1 cellular context compared by ENCODE assay signal in the genomic region with DNA sequence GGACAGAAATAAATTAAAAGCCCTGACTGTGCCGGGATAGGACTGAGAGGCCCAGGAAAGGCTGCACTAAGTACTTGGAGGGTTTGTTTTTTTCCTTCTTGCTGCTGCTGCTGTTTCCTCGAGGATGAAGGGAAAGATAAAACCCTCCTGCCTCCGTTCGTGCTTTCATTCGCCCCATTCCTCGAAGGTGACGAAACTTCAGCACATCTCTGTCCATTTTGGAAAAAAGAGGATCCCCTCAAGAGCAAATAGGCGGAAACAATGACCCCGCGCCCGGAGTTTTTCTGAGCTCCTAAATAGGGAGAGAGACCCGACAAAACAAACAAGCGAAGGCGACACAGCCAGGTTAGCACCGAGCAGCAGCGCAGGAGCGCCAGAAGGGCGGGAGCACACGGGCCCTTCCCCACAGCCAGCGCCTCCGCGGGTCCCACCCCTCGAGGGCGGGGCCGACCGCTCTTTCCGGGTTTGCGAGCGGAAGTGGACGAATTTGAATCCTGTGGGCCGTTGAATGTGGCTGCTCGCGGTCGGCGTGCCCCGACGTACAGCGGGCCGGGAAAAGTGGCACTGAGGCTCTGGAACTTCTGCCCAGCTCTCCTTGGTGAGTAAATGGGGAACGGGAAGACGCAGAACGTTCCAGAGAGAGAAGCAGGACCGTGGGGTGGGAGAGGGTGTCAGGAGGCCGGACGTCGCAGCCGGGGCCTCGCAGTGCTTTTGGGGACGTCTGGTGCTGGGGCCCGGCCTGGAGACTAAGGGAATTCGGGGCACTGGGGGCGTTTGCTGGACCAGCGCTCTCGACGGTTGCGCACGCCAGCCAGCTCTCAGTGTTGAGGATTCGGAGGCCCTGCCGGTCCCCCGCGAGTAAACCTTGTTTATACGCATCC.
TF ChIP-seq lines count a peak whose summit lies in the region.

A gene with protein sequence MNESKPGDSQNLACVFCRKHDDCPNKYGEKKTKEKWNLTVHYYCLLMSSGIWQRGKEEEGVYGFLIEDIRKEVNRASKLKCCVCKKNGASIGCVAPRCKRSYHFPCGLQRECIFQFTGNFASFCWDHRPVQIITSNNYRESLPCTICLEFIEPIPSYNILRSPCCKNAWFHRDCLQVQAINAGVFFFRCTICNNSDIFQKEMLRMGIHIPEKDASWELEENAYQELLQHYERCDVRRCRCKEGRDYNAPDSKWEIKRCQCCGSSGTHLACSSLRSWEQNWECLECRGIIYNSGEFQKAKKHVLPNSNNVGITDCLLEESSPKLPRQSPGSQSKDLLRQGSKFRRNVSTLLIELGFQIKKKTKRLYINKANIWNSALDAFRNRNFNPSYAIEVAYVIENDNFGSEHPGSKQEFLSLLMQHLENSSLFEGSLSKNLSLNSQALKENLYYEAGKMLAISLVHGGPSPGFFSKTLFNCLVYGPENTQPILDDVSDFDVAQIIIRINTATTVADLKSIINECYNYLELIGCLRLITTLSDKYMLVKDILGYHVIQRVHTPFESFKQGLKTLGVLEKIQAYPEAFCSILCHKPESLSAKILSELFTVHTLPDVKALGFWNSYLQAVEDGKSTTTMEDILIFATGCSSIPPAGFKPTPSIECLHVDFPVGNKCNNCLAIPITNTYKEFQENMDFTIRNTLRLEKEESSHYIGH (plus strand): TSS at position 484 of the 881 bp plus-strand sequence. CDS start 21,922 bp downstream, outside the sequence.

TF ChIP-seq in GM12878, 131 proteins besides CTCF, POLR2A, EP300 and RAD21 (continued from another document and continues in another):
- TF ChIP-seq, protein P1, sequence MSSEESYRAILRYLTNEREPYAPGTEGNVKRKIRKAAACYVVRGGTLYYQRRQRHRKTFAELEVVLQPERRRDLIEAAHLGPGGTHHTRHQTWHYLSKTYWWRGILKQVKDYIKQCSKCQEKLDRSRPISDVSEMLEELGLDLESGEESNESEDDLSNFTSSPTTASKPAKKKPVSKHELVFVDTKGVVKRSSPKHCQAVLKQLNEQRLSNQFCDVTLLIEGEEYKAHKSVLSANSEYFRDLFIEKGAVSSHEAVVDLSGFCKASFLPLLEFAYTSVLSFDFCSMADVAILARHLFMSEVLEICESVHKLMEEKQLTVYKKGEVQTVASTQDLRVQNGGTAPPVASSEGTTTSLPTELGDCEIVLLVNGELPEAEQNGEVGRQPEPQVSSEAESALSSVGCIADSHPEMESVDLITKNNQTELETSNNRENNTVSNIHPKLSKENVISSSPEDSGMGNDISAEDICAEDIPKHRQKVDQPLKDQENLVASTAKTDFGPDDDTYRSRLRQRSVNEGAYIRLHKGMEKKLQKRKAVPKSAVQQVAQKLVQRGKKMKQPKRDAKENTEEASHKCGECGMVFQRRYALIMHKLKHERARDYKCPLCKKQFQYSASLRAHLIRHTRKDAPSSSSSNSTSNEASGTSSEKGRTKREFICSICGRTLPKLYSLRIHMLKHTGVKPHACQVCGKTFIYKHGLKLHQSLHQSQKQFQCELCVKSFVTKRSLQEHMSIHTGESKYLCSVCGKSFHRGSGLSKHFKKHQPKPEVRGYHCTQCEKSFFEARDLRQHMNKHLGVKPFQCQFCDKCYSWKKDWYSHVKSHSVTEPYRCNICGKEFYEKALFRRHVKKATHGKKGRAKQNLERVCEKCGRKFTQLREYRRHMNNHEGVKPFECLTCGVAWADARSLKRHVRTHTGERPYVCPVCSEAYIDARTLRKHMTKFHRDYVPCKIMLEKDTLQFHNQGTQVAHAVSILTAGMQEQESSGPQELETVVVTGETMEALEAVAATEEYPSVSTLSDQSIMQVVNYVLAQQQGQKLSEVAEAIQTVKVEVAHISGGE (CRISPR knock-in tag; IDR thresholded peaks at IDR 0.05) = peak; percentile 61; the same call in 1 of the 2 replicates
- TF ChIP-seq RFX5 (IDR thresholded peaks at IDR 0.05; ENCODE audit: low read depth, low read length) (no peak), YY1 (IDR thresholded peaks at IDR 0.05; ENCODE audit: low read depth, low read length) (no peak; the same call in 1 of the 2 replicates), RCOR1 (conservative IDR thresholded peaks at IDR 0.05; ENCODE audit: low read depth, low read length) (no peak), EGR1 (IDR thresholded peaks at IDR 0.05; ENCODE audit: borderline replicate concordance in 1 of 2, low read depth in 2 of 2, low read length in 2 of 2) (no peak), HDAC6 (IDR thresholded peaks at IDR 0.05; ENCODE audit: unreplicated experiment) (no peak), TARDBP (IDR thresholded peaks at IDR 0.05; ENCODE audit: borderline replicate concordance) (no peak), CREB1 (IDR thresholded peaks at IDR 0.05; ENCODE audit: low read depth) (peak; percentile 54), NBN (IDR thresholded peaks at IDR 0.05) (0 out of 2 replicates have a peak, but pooled peaks have one; percentile 47), CBFB (IDR thresholded peaks at IDR 0.05; ENCODE audit: low read depth) (peak; percentile 75; the same call in 1 of the 2 replicates), WRNIP1 (IDR thresholded peaks at IDR 0.05; ENCODE audit: borderline replicate concordance, low read depth, low read length) (no peak), SP1 (IDR thresholded peaks at IDR 0.05; ENCODE audit: low read depth, low read length) (peak; percentile 68), RB1 (IDR thresholded peaks at IDR 0.05; ENCODE audit: borderline replicate concordance) (peak; percentile 48; the same call in 1 of the 2 replicates), TAF1 (IDR thresholded peaks at IDR 0.05; ENCODE audit: borderline replicate concordance, low read depth, low read length) (peak; percentile 64; the same call in 1 of the 2 replicates), FOS (IDR thresholded peaks at IDR 0.05; ENCODE audit: borderline replicate concordance, extremely low read depth, insufficient read length) (no peak), STAT1 (conservative IDR thresholded peaks at IDR 0.05) (0 out of 2 replicates have a peak, but pooled peaks have one; percentile 27), CREM (IDR thresholded peaks at IDR 0.05; ENCODE audit: low read depth) (peak; percentile 24; the same call in 1 of the 2 replicates), CBX5 (IDR thresholded peaks at IDR 0.05; ENCODE audit: low read depth) (no peak), MTA2 (IDR thresholded peaks at IDR 0.05; ENCODE audit: low read depth) (no peak), PML (IDR thresholded peaks at IDR 0.05; ENCODE audit: low read length) (peak; percentile 81; the same call in 1 of the 2 replicates), MYB (IDR thresholded peaks at IDR 0.05; ENCODE audit: borderline replicate concordance, low read depth, low read length) (no peak), PAX8 (IDR thresholded peaks at IDR 0.05) (no peak), EZH2 (IDR thresholded peaks at IDR 0.05; ENCODE audit: borderline replicate concordance, control insufficient read depth, low read depth, low read length) (no peak), ETV6 (conservative IDR thresholded peaks at IDR 0.05 in 1 of 2, IDR thresholded peaks at IDR 0.05 in 1 of 2; ENCODE audit: borderline replicate concordance in 1 of 2, low read depth in 1 of 2) (no peak), NR2F1 (conservative IDR thresholded peaks at IDR 0.05) (no peak), ZBED1 (IDR thresholded peaks at IDR 0.05; ENCODE audit: borderline replicate concordance) (no peak)
- TF ChIP-seq, protein P2, sequence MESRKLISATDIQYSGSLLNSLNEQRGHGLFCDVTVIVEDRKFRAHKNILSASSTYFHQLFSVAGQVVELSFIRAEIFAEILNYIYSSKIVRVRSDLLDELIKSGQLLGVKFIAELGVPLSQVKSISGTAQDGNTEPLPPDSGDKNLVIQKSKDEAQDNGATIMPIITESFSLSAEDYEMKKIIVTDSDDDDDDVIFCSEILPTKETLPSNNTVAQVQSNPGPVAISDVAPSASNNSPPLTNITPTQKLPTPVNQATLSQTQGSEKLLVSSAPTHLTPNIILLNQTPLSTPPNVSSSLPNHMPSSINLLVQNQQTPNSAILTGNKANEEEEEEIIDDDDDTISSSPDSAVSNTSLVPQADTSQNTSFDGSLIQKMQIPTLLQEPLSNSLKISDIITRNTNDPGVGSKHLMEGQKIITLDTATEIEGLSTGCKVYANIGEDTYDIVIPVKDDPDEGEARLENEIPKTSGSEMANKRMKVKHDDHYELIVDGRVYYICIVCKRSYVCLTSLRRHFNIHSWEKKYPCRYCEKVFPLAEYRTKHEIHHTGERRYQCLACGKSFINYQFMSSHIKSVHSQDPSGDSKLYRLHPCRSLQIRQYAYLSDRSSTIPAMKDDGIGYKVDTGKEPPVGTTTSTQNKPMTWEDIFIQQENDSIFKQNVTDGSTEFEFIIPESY (IDR thresholded peaks at IDR 0.05) = no peak
- TF ChIP-seq, protein P3, sequence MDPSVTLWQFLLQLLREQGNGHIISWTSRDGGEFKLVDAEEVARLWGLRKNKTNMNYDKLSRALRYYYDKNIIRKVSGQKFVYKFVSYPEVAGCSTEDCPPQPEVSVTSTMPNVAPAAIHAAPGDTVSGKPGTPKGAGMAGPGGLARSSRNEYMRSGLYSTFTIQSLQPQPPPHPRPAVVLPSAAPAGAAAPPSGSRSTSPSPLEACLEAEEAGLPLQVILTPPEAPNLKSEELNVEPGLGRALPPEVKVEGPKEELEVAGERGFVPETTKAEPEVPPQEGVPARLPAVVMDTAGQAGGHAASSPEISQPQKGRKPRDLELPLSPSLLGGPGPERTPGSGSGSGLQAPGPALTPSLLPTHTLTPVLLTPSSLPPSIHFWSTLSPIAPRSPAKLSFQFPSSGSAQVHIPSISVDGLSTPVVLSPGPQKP (IDR thresholded peaks at IDR 0.05; ENCODE audit: low read depth, low read length) = peak; percentile 52; the same call in 1 of the 2 replicates
- TF ChIP-seq, protein P4, sequence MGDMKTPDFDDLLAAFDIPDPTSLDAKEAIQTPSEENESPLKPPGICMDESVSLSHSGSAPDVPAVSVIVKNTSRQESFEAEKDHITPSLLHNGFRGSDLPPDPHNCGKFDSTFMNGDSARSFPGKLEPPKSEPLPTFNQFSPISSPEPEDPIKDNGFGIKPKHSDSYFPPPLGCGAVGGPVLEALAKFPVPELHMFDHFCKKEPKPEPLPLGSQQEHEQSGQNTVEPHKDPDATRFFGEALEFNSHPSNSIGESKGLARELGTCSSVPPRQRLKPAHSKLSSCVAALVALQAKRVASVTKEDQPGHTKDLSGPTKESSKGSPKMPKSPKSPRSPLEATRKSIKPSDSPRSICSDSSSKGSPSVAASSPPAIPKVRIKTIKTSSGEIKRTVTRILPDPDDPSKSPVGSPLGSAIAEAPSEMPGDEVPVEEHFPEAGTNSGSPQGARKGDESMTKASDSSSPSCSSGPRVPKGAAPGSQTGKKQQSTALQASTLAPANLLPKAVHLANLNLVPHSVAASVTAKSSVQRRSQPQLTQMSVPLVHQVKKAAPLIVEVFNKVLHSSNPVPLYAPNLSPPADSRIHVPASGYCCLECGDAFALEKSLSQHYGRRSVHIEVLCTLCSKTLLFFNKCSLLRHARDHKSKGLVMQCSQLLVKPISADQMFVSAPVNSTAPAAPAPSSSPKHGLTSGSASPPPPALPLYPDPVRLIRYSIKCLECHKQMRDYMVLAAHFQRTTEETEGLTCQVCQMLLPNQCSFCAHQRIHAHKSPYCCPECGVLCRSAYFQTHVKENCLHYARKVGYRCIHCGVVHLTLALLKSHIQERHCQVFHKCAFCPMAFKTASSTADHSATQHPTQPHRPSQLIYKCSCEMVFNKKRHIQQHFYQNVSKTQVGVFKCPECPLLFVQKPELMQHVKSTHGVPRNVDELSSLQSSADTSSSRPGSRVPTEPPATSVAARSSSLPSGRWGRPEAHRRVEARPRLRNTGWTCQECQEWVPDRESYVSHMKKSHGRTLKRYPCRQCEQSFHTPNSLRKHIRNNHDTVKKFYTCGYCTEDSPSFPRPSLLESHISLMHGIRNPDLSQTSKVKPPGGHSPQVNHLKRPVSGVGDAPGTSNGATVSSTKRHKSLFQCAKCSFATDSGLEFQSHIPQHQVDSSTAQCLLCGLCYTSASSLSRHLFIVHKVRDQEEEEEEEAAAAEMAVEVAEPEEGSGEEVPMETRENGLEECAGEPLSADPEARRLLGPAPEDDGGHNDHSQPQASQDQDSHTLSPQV (IDR thresholded peaks at IDR 0.05) = no peak
- TF ChIP-seq, protein P5, sequence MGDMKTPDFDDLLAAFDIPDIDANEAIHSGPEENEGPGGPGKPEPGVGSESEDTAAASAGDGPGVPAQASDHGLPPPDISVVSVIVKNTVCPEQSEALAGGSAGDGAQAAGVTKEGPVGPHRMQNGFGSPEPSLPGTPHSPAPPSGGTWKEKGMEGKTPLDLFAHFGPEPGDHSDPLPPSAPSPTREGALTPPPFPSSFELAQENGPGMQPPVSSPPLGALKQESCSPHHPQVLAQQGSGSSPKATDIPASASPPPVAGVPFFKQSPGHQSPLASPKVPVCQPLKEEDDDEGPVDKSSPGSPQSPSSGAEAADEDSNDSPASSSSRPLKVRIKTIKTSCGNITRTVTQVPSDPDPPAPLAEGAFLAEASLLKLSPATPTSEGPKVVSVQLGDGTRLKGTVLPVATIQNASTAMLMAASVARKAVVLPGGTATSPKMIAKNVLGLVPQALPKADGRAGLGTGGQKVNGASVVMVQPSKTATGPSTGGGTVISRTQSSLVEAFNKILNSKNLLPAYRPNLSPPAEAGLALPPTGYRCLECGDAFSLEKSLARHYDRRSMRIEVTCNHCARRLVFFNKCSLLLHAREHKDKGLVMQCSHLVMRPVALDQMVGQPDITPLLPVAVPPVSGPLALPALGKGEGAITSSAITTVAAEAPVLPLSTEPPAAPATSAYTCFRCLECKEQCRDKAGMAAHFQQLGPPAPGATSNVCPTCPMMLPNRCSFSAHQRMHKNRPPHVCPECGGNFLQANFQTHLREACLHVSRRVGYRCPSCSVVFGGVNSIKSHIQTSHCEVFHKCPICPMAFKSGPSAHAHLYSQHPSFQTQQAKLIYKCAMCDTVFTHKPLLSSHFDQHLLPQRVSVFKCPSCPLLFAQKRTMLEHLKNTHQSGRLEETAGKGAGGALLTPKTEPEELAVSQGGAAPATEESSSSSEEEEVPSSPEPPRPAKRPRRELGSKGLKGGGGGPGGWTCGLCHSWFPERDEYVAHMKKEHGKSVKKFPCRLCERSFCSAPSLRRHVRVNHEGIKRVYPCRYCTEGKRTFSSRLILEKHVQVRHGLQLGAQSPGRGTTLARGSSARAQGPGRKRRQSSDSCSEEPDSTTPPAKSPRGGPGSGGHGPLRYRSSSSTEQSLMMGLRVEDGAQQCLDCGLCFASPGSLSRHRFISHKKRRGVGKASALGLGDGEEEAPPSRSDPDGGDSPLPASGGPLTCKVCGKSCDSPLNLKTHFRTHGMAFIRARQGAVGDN (IDR thresholded peaks at IDR 0.05) = peak; percentile 66
- TF ChIP-seq, protein P6, sequence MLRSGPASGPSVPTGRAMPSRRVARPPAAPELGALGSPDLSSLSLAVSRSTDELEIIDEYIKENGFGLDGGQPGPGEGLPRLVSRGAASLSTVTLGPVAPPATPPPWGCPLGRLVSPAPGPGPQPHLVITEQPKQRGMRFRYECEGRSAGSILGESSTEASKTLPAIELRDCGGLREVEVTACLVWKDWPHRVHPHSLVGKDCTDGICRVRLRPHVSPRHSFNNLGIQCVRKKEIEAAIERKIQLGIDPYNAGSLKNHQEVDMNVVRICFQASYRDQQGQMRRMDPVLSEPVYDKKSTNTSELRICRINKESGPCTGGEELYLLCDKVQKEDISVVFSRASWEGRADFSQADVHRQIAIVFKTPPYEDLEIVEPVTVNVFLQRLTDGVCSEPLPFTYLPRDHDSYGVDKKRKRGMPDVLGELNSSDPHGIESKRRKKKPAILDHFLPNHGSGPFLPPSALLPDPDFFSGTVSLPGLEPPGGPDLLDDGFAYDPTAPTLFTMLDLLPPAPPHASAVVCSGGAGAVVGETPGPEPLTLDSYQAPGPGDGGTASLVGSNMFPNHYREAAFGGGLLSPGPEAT (IDR thresholded peaks at IDR 0.05; ENCODE audit: low read depth) = no peak; the same call in 1 of the 2 replicates
